Comparison of ENCODE assay signal across 15 cellular contexts in the genomic region with DNA sequence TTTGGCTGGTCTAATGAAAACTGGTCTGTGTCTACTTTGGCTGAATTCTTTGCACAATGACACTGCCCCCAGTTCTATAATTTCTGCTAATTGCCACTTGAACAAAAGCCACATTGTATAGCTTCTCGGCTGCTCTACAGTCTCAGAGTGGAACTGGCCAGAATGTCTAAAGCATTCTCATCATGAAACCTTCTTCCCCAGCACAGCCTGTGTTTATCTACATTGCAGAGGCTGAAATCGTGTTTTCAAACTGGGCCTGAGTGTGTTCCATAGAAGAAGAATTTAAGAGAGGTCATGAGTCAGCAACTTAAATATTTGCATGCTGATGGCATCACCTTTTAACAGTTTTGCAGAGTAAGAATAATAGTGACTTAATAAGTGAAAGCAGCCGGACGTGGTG.
DNase-seq lines count a peak whose midpoint lies in the region; ATAC-seq and TF ChIP-seq lines count a peak whose summit lies in the region.
"Had no signal": no experiment of that assay in that cellular context is flagged by ENCODE, and none has a peak within 500 bp of the region (broad histone marks: within the 10 kb centered on the region; RNA-seq: fewer than 3 reads in every experiment).

No MANE protein-coding gene starts in this region.

- no peak overlapping the region for H2AFZ ChIP-seq in hepatocyte

- in situ Hi-C loops in brain microvascular endothelial cell (cut with HindIII; ENCODE audit: low pct_ligation_motif_present, low sequenced_read_pairs): no loop called here

- no peaks in the 10 kb centered on the region for H3K9me2 ChIP-seq in hepatocyte (replicated peaks; ENCODE audit: insufficient read depth)
- H3K9me2 ChIP-seq: SK-N-SH had no signal

- H3K27ac ChIP-seq in RWPE2 (ENCODE audit: poor library complexity, severe bottlenecking): no peak overlapping the region
- no peak overlapping the region for H3K27ac ChIP-seq in hepatocyte
- H3K27ac ChIP-seq in brain microvascular endothelial cell: no peak overlapping the region
- H3K27ac ChIP-seq: ascending aorta had no signal

- peak; percentile 58; the same call in 1 of the 3 replicates for ATAC-seq in RWPE2 (ENCODE audit: low read depth)
- no peak for ATAC-seq in HG02970 (IDR thresholded peaks at IDR 0.05; ENCODE audit: low FRiP score, unreplicated experiment)
- ATAC-seq in GM18502 (IDR thresholded peaks at IDR 0.05; ENCODE audit: poor library complexity, unreplicated experiment): no peak
- ATAC-seq: stimulated activated naive CD8-positive, alpha-beta T cell treated with anti-CD3 and anti-CD28 coated beads, Interleukin-15, Interleukin-2, amounts not matched to agents 100 U/mL and 50 U/mL, for 24 hours had no signal

- H3K27me3 ChIP-seq in RWPE2 (ENCODE audit: insufficient read depth, poor library complexity, severe bottlenecking): no peaks in the 10 kb centered on the region
- no peaks in the 10 kb centered on the region for H3K27me3 ChIP-seq in hepatocyte
- no peaks in the 10 kb centered on the region for H3K27me3 ChIP-seq in brain microvascular endothelial cell (replicated peaks)
- H3K27me3 ChIP-seq: ascending aorta had no signal

- H3K9me3 ChIP-seq in RWPE2 (ENCODE audit: severe bottlenecking) (no peaks in the 10 kb centered on the region), hepatocyte (ENCODE audit: low read depth) (no peaks in the 10 kb centered on the region)
- H3K9me3 ChIP-seq: ascending aorta, SK-N-SH had no signal

- peak; percentile 11 for DNase-seq in SIG-M5 treated with dmso at 0.1 percent for 504 hours (lab: John Stamatoyannopoulos, UW; ENCODE audit: unreplicated experiment)
- DNase-seq in SIG-M5 (lab: John Stamatoyannopoulos, UW): no peak
- no peak for DNase-seq in RWPE2 (ENCODE audit: low spot score)
- peak; percentile 31 for DNase-seq in hepatocyte (ENCODE audit: low spot score)
- peak; percentile 77 for DNase-seq in superior temporal gyrus (ENCODE audit: extremely low spot score)
- DNase-seq in brain microvascular endothelial cell: no peak
- DNase-seq: effector CD4-positive, alpha-beta T cell; foreskin fibroblast; KG1; NCI-H1930; SK-N-SH; stimulated activated naive CD8-positive, alpha-beta T cell treated with anti-CD3 and anti-CD28 coated beads, Interleukin-15, Interleukin-2, amounts not matched to agents 100 U/mL and 50 U/mL, for 24 hours had no signal

- 49% methylated on average over 4 of the region's 4 CpGs for WGBS in hepatocyte (ENCODE audit: low lambda C conversion rate, missing lambda C conversion rate)

- H3K36me3 ChIP-seq in RWPE2 (ENCODE audit: low read depth) (no peaks in the 10 kb centered on the region), hepatocyte (replicated peaks; ENCODE audit: insufficient read depth, low read depth) (no peaks in the 10 kb centered on the region), brain microvascular endothelial cell (replicated peaks) (no peaks in the 10 kb centered on the region)
- H3K36me3 ChIP-seq: ascending aorta had no signal

- TF ChIP-seq CTCF in RWPE2 (IDR thresholded peaks at IDR 0.05; ENCODE audit: poor library complexity, severe bottlenecking) (no peak), hepatocyte (IDR thresholded peaks at IDR 0.05; ENCODE audit: poor library complexity) (no peak), brain microvascular endothelial cell (IDR thresholded peaks at IDR 0.05; ENCODE audit: low read depth, low read length, missing control alignments) (no peak)

- H3K4me3 ChIP-seq in RWPE2 (ENCODE audit: severe bottlenecking): no peak overlapping the region
- no peak overlapping the region for H3K4me3 ChIP-seq in hepatocyte
- H3K4me3 ChIP-seq in brain microvascular endothelial cell (ENCODE audit: low read depth, low read length): no peak overlapping the region
- H3K4me3 ChIP-seq: ascending aorta had no signal

- H4K20me1 ChIP-seq in hepatocyte (ENCODE audit: insufficient read depth, poor library complexity, severe bottlenecking): no peaks in the 10 kb centered on the region

- no peaks in the 10 kb centered on the region for H3K79me2 ChIP-seq in hepatocyte

- H3K4me1 ChIP-seq in RWPE2 (ENCODE audit: insufficient read depth, poor library complexity, severe bottlenecking) (peaks cover 4% of the 10 kb centered on the region), hepatocyte (ENCODE audit: insufficient read depth) (no peaks in the 10 kb centered on the region)
- H3K4me1 ChIP-seq: ascending aorta had no signal

- no peak overlapping the region for H3K4me2 ChIP-seq in hepatocyte
- H3K4me2 ChIP-seq: SK-N-SH had no signal

Comparison
In these comparisons a context has a peak if more than half of its experiments do, and no peak if none do; other contexts are left out.
1. DNase-seq: peak in SIG-M5 treated with dmso at 0.1 percent for 504 hours (single experiment), hepatocyte (single experiment) and superior temporal gyrus (single experiment); none in SIG-M5 (single experiment), RWPE2 (single experiment) and brain microvascular endothelial cell (single experiment).